ENCODE assay signal across 16 cellular contexts in genomic region chr16:24535827-24536226, GRCh38. TPM values are rescaled to one million over a fixed set of nuclear protein-coding genes. Genes with fewer than 3 reads are reported as not detected.
DNase-seq lines count a peak whose midpoint lies in the region; ATAC-seq and TF ChIP-seq lines count a peak whose summit lies in the region.
"Had no signal": no experiment of that assay in that cellular context is flagged by ENCODE, and none has a peak within 500 bp of the region (broad histone marks: within the 10 kb centered on the region; RNA-seq: fewer than 3 reads in every experiment).

No MANE protein-coding gene starts in this region.

- H3K27me3 ChIP-seq in Karpas-422 (ENCODE audit: low read length) = no peaks in the 10 kb centered on the region
- H3K27me3 ChIP-seq in liver (ENCODE audit: control insufficient read depth in 4 of 4, insufficient read depth in 4 of 4, low read length in 3 of 4) = no peaks in the 10 kb centered on the region
- H3K27me3 ChIP-seq: BLaER1 treated with 17β-estradiol and CSF1 and Interleukin-3, amounts not matched to agents 10 nM and 100 nM had no signal

- TF ChIP-seq CTCF in liver (IDR thresholded peaks at IDR 0.05; ENCODE audit: low read depth, low read length, missing input control) = no peak

- no peaks in the 10 kb centered on the region for H3K9me3 ChIP-seq in Karpas-422 (ENCODE audit: low read length)
- H3K9me3 ChIP-seq in liver (ENCODE audit: control insufficient read depth in 4 of 4, low read length in 3 of 4) = no peaks in the 10 kb centered on the region
- H3K9me3 ChIP-seq: BLaER1 treated with 17β-estradiol and CSF1 and Interleukin-3, amounts not matched to agents 10 nM and 100 nM had no signal

- H3K79me2 ChIP-seq in Karpas-422 (ENCODE audit: low read length) = peaks cover 15% of the 10 kb centered on the region

- H3K9ac ChIP-seq in Karpas-422 (ENCODE audit: low read length) (no peak overlapping the region), liver (ENCODE audit: low read depth in 1 of 2, low read length in 2 of 2) (no peak overlapping the region)

- ATAC-seq in GM21576 (IDR thresholded peaks at IDR 0.05; ENCODE audit: unreplicated experiment) (no peak), HG03354 (IDR thresholded peaks at IDR 0.05; ENCODE audit: poor library complexity, severe bottlenecking, unreplicated experiment) (no peak), GM19397 (IDR thresholded peaks at IDR 0.05; ENCODE audit: unreplicated experiment) (no peak)
- ATAC-seq: Panc1 had no signal

- H2AFZ ChIP-seq in Karpas-422 (ENCODE audit: low read length) = no peak overlapping the region

- no peak overlapping the region for H3K4me2 ChIP-seq in Karpas-422 (ENCODE audit: low read depth, low read length, poor library complexity, severe bottlenecking)
- H3K4me2 ChIP-seq: BLaER1 treated with 17β-estradiol and CSF1 and Interleukin-3, amounts not matched to agents 10 nM and 100 nM had no signal

- no peaks in the 10 kb centered on the region for H3K9me2 ChIP-seq in Karpas-422 (replicated peaks; ENCODE audit: insufficient read depth, low read length)

- no peak overlapping the region for H3K4me3 ChIP-seq in Karpas-422 (ENCODE audit: low read length)
- no peak overlapping the region for H3K4me3 ChIP-seq in liver (ENCODE audit: low read depth in 1 of 3, low read length in 3 of 3)
- H3K4me3 ChIP-seq: BLaER1 treated with 17β-estradiol and CSF1 and Interleukin-3, amounts not matched to agents 10 nM and 100 nM had no signal

- DNase-seq in DMS53 (lab: John Stamatoyannopoulos, UW) = peak; percentile 4
- no peak for DNase-seq in DMS53 treated with DMSO at 0.1 percent for 48 hours (lab: John Stamatoyannopoulos, UW; ENCODE audit: unreplicated experiment)
- DNase-seq in Karpas-422 = peak; percentile 66
- DNase-seq in SK-MEL-5 (ENCODE audit: low read depth, low spot score) = peak; percentile 44
- DNase-seq: 8988T, DMS79, NCI-H1436 treated with DMSO at 0.1 percent for 48 hours, NCI-H2107, NCI-H69, SHP77 treated with DMSO at 0.1 percent for 48 hours had no signal

- peaks cover 9% of the 10 kb centered on the region; the same call in 1 of the 2 replicates for H4K20me1 ChIP-seq in Karpas-422 (ENCODE audit: insufficient read depth, low read depth, low read length)

- in situ Hi-C loops in SK-MEL-5 (cut with HindIII; ENCODE audit: low pct_unique_long_range_greater_than_20kb, low sequenced_read_pairs) = no loop called here

- no peak overlapping the region for H3K27ac ChIP-seq in Karpas-422 (ENCODE audit: low read length)
- no peak overlapping the region for H3K27ac ChIP-seq in liver (ENCODE audit: low read depth in 1 of 2, low read length in 2 of 2)
- H3K27ac ChIP-seq: BLaER1 treated with 17β-estradiol and CSF1 and Interleukin-3, amounts not matched to agents 10 nM and 100 nM had no signal

- 54% methylated on average over 4 of the region's 4 CpGs for WGBS in liver

- peaks cover 6% of the 10 kb centered on the region for H3K4me1 ChIP-seq in Karpas-422 (ENCODE audit: low read length)
- H3K4me1 ChIP-seq in liver (ENCODE audit: control insufficient read depth in 4 of 4, insufficient read depth in 4 of 4, low read length in 3 of 4) = peaks cover 0 to 11% (median 7%) of the 10 kb centered on the region in 4 donors

- H3K36me3 ChIP-seq in Karpas-422 (ENCODE audit: insufficient read depth, low read length) = no peaks in the 10 kb centered on the region
- no peaks in the 10 kb centered on the region for H3K36me3 ChIP-seq in liver (ENCODE audit: control insufficient read depth in 4 of 4, insufficient read depth in 3 of 4, low read depth in 1 of 4, low read length in 3 of 4)

- no peak for TF ChIP-seq RAD21 in liver (IDR thresholded peaks at IDR 0.05)

TF ChIP-seq in liver, 16 proteins besides CTCF, POLR2A, EP300 and RAD21:
- TF ChIP-seq REST (IDR thresholded peaks at IDR 0.05) (no peak), TAF1 (conservative IDR thresholded peaks at IDR 0.05) (no peak), RXRA (IDR thresholded peaks at IDR 0.05) (peak in 1 of 2 donors; percentile 53), FOXA2 (IDR thresholded peaks at IDR 0.05) (no peak), GABPA (IDR thresholded peaks at IDR 0.05 in 1 of 2, conservative IDR thresholded peaks at IDR 0.05 in 1 of 2) (no peak), FOXA1 (IDR thresholded peaks at IDR 0.05) (no peak), HNF4G (IDR thresholded peaks at IDR 0.05) (no peak), SP1 (IDR thresholded peaks at IDR 0.05) (peak; percentile 41)
- TF ChIP-seq, protein P1, sequence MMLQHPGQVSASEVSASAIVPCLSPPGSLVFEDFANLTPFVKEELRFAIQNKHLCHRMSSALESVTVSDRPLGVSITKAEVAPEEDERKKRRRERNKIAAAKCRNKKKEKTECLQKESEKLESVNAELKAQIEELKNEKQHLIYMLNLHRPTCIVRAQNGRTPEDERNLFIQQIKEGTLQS (IDR thresholded peaks at IDR 0.05) = no peak
TF ChIP-seq in liver: peak in this region for 2.

RNA-seq across cellular contexts. Expression of gene RBBP6, which starts 3.5 kb away (rescaled TPM):
- 25.7 and 45.5 TPM in 2 replicates for total RNA-seq in Karpas-422 (2014; rRNA removed; shearing (Covaris generic); ENCODE audit: low replicate concordance)
- total RNA-seq in SK-MEL-5 (2014; rRNA removed; shearing (Covaris generic)) = 14.2 and 15.5 TPM in 2 replicates
- 26.3 and 31.0 TPM in 2 replicates for polyA plus RNA-seq in SK-MEL-5 (2015; cell fraction: cytosol; rRNA removed)
- polyA plus RNA-seq in SK-MEL-5 (2015; cell fraction: nucleus; rRNA removed) = 126 and 136 TPM in 2 replicates
- total RNA-seq in liver = 10 to 100 TPM; 13.1 to 35.8 TPM
- 10 to 100 TPM in 1 of 2 donors, 1 to 10 TPM in 1; 8.1 to 10.5 TPM for polyA plus RNA-seq in liver
